In genomic region chr2:28391564-28392296, GRCh38 we compare ENCODE assay signal across 1 cellular context.
TF ChIP-seq lines count a peak whose summit lies in the region.

No MANE protein-coding gene starts in this region.

TF ChIP-seq in H1, 55 proteins besides CTCF, POLR2A, EP300 and RAD21:
- TF ChIP-seq CTBP2 (IDR thresholded peaks at IDR 0.05; ENCODE audit: borderline replicate concordance, insufficient read depth, insufficient read length, low read length) = no peak
- TF ChIP-seq MAX (IDR thresholded peaks at IDR 0.05) = 0 out of 2 replicates have a peak, but pooled peaks have one; percentile 12
- no peak for TF ChIP-seq KDM1A (IDR thresholded peaks at IDR 0.05; ENCODE audit: borderline replicate concordance, low read length)
- TF ChIP-seq RXRA (IDR thresholded peaks at IDR 0.05; ENCODE audit: insufficient read depth, low read depth, low read length) = no peak
- TF ChIP-seq CBX8 (IDR thresholded peaks at IDR 0.05; ENCODE audit: borderline replicate concordance, low read depth, low read length) = no peak
